In the genomic region with DNA sequence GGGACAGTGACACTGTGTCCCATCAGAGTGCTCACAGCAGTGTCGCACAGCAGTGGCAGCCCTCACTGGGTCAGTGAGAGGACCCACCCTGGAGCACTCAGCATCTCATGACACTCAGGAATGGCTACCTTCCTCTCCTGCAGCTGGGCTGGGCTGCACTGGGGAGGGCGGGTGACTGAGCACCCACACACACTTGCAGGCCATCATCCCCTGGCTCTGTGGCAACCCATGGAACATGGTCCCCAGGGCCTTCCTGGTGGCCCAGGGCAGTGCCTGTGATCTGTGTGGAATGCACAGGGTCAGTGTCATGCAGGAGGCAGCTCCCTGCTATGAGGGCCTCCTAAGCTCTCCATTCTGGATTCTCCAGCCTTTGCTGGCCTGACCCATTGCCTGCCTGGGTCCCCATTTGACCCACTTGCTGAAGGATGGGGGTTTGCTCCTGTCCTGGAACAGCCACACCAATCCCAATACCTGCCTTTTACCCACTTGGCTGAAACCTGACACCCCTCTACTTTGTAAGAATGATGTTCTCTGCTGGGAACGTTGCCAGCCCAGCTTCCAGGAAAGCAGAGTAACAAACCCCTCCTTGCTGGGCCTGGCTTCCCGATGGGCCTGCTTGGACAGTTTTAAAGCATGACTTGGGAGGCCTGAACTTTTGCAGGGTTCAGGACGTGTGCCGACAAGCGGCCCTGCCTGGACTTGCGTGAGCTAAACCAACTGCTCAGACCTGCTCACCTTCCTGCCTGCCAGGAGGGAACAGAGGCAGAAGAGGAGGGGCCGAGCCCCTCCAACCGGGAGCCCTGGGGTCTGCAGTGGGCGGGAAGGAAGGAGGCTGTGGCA, we compare ENCODE assay signal across 8 cellular contexts. TPM values are rescaled to one million over a fixed set of nuclear protein-coding genes. Genes with fewer than 3 reads are reported as not detected.
A peak's percentile ranks its signal among the peaks of the same experiment; 100 is the strongest.
DNase-seq lines count a peak whose midpoint lies in the region; ATAC-seq and TF ChIP-seq lines count a peak whose summit lies in the region.

No MANE protein-coding gene starts in this region.

- no peak overlapping the region for H3K27ac ChIP-seq in GM23338 (ENCODE audit: low read depth)

- no peak for TF ChIP-seq CTCF in GM23338 (conservative IDR thresholded peaks at IDR 0.05; ENCODE audit: low read depth in 2 of 2)

- DNase-seq in GM23338 (ENCODE audit: low spot score) (peak; percentile 77), NCI-H345 treated with DMSO at 0.1 percent for 48 hours (lab: John Stamatoyannopoulos, UW; ENCODE audit: unreplicated experiment) (peak; percentile 83), dedifferentiated amniotic fluid mesenchymal stem cell (ENCODE audit: extremely low spot score) (peak; percentile 73), medulla oblongata (ENCODE audit: extremely low spot score) (peak; percentile 85), NK-92 (lab: John Stamatoyannopoulos, UW; ENCODE audit: unreplicated experiment) (no peak)
- no peak for DNase-seq in activated T-cell treated with anti-CD3 and anti-CD28 coated beads, Interleukin-2, amount 50 U/mL, for 48 hours
- no peak for DNase-seq in activated T-cell treated with anti-CD3 and anti-CD28 coated beads, Interleukin-2, amount 50 U/mL, for 24 hours

- peaks cover 7% of the 10 kb centered on the region for H3K27me3 Mint-ChIP-seq in GM23338 (ENCODE audit: insufficient read depth, low read depth, poor library complexity)
- H3K27me3 Mint-ChIP-seq in activated T-cell treated with anti-CD3 and anti-CD28 coated beads, Interleukin-2, amount 50 U/mL, for 24 hours: no peaks in the 10 kb centered on the region

- no peak overlapping the region for H3K4me3 Mint-ChIP-seq in GM23338
- no peak overlapping the region for H3K4me3 Mint-ChIP-seq in activated T-cell treated with anti-CD3 and anti-CD28 coated beads, Interleukin-2, amount 50 U/mL, for 24 hours

- H4K20me1 ChIP-seq in GM23338 (replicated peaks; ENCODE audit: insufficient read depth): peaks cover 46% of the 10 kb centered on the region

- no peak overlapping the region for H3K27ac Mint-ChIP-seq in GM23338
- H3K27ac Mint-ChIP-seq in activated T-cell treated with anti-CD3 and anti-CD28 coated beads, Interleukin-2, amount 50 U/mL, for 24 hours: no peak overlapping the region

- H3K4me2 ChIP-seq in GM23338: peak overlapping the region; percentile 65

- no peak overlapping the region for H2AFZ ChIP-seq in GM23338

- H3K4me3 ChIP-seq in GM23338: no peak overlapping the region; the same call in 1 of the 2 replicates

- H3K4me1 Mint-ChIP-seq in GM23338: peaks cover 67% of the 10 kb centered on the region
- H3K4me1 Mint-ChIP-seq in activated T-cell treated with anti-CD3 and anti-CD28 coated beads, Interleukin-2, amount 50 U/mL, for 24 hours (ENCODE audit: low read depth): peaks cover 7% of the 10 kb centered on the region

- no peaks in the 10 kb centered on the region for H3F3A ChIP-seq in GM23338 (replicated peaks; ENCODE audit: low read depth)

- H3K27me3 ChIP-seq in GM23338 (ENCODE audit: insufficient read depth): no peaks in the 10 kb centered on the region

- H3K9me3 Mint-ChIP-seq in GM23338: no peaks in the 10 kb centered on the region; the same call in 2 of the 3 replicates
- H3K9me3 Mint-ChIP-seq in activated T-cell treated with anti-CD3 and anti-CD28 coated beads, Interleukin-2, amount 50 U/mL, for 24 hours: no peaks in the 10 kb centered on the region

- no peaks in the 10 kb centered on the region for H3K36me3 ChIP-seq in GM23338 (ENCODE audit: insufficient read depth)

- peaks cover 17% of the 10 kb centered on the region for H3K4me1 ChIP-seq in GM23338 (ENCODE audit: insufficient read depth)

- peaks cover 3% of the 10 kb centered on the region; the same call in 1 of the 3 replicates for H3K36me3 Mint-ChIP-seq in GM23338 (ENCODE audit: low read depth)
- peaks cover 6% of the 10 kb centered on the region for H3K36me3 Mint-ChIP-seq in activated T-cell treated with anti-CD3 and anti-CD28 coated beads, Interleukin-2, amount 50 U/mL, for 24 hours (ENCODE audit: low read depth)

- peaks cover 100% of the 10 kb centered on the region for H3K79me2 ChIP-seq in GM23338 (replicated peaks; ENCODE audit: insufficient read depth)

- no peaks in the 10 kb centered on the region for H3K9me2 ChIP-seq in GM23338 (ENCODE audit: insufficient read depth)

- ATAC-seq in GM23338: peak; percentile 66
- ATAC-seq in HG03039 (IDR thresholded peaks at IDR 0.05; ENCODE audit: unreplicated experiment): no peak

TF ChIP-seq in GM23338, 12 proteins besides CTCF, POLR2A, EP300 and RAD21 (continues in another document):
- TF ChIP-seq POLR2AphosphoS5 (IDR thresholded peaks at IDR 0.05; ENCODE audit: low read depth) (no peak), ZNF331 (CRISPR knock-in tag; IDR thresholded peaks at IDR 0.05; ENCODE audit: low read depth) (no peak), NANOG (IDR thresholded peaks at IDR 0.05; ENCODE audit: borderline replicate concordance) (no peak), EZH2 (IDR thresholded peaks at IDR 0.05; ENCODE audit: low read depth, unreplicated experiment) (no peak), EZH2phosphoT487 (IDR thresholded peaks at IDR 0.05; ENCODE audit: unreplicated experiment) (no peak), ZNF114 (CRISPR knock-in tag; IDR thresholded peaks at IDR 0.05) (no peak)
- TF ChIP-seq, protein P1, sequence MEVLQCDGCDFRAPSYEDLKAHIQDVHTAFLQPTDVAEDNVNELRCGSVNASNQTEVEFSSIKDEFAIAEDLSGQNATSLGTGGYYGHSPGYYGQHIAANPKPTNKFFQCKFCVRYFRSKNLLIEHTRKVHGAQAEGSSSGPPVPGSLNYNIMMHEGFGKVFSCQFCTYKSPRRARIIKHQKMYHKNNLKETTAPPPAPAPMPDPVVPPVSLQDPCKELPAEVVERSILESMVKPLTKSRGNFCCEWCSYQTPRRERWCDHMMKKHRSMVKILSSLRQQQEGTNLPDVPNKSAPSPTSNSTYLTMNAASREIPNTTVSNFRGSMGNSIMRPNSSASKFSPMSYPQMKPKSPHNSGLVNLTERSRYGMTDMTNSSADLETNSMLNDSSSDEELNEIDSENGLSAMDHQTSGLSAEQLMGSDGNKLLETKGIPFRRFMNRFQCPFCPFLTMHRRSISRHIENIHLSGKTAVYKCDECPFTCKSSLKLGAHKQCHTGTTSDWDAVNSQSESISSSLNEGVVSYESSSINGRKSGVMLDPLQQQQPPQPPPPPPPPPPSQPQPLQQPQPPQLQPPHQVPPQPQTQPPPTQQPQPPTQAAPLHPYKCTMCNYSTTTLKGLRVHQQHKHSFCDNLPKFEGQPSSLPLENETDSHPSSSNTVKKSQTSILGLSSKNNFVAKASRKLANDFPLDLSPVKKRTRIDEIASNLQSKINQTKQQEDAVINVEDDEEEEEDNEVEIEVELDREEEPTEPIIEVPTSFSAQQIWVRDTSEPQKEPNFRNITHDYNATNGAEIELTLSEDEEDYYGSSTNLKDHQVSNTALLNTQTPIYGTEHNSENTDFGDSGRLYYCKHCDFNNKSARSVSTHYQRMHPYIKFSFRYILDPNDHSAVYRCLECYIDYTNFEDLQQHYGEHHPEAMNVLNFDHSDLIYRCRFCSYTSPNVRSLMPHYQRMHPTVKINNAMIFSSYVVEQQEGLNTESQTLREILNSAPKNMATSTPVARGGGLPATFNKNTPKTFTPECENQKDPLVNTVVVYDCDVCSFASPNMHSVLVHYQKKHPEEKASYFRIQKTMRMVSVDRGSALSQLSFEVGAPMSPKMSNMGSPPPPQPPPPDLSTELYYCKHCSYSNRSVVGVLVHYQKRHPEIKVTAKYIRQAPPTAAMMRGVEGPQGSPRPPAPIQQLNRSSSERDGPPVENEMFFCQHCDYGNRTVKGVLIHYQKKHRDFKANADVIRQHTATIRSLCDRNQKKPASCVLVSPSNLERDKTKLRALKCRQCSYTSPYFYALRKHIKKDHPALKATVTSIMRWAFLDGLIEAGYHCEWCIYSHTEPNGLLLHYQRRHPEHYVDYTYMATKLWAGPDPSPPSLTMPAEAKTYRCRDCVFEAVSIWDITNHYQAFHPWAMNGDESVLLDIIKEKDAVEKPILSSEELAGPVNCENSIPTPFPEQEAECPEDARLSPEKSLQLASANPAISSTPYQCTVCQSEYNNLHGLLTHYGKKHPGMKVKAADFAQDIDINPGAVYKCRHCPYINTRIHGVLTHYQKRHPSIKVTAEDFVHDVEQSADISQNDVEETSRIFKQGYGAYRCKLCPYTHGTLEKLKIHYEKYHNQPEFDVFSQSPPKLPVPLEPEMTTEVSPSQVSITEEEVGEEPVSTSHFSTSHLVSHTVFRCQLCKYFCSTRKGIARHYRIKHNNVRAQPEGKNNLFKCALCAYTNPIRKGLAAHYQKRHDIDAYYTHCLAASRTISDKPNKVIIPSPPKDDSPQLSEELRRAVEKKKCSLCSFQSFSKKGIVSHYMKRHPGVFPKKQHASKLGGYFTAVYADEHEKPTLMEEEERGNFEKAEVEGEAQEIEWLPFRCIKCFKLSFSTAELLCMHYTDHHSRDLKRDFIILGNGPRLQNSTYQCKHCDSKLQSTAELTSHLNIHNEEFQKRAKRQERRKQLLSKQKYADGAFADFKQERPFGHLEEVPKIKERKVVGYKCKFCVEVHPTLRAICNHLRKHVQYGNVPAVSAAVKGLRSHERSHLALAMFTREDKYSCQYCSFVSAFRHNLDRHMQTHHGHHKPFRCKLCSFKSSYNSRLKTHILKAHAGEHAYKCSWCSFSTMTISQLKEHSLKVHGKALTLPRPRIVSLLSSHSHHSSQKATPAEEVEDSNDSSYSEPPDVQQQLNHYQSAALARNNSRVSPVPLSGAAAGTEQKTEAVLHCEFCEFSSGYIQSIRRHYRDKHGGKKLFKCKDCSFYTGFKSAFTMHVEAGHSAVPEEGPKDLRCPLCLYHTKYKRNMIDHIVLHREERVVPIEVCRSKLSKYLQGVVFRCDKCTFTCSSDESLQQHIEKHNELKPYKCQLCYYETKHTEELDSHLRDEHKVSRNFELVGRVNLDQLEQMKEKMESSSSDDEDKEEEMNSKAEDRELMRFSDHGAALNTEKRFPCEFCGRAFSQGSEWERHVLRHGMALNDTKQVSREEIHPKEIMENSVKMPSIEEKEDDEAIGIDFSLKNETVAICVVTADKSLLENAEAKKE (CRISPR knock-in tag; IDR thresholded peaks at IDR 0.05): no peak
- TF ChIP-seq, protein P2, sequence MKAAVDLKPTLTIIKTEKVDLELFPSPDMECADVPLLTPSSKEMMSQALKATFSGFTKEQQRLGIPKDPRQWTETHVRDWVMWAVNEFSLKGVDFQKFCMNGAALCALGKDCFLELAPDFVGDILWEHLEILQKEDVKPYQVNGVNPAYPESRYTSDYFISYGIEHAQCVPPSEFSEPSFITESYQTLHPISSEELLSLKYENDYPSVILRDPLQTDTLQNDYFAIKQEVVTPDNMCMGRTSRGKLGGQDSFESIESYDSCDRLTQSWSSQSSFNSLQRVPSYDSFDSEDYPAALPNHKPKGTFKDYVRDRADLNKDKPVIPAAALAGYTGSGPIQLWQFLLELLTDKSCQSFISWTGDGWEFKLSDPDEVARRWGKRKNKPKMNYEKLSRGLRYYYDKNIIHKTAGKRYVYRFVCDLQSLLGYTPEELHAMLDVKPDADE (IDR thresholded peaks at IDR 0.05): no peak

RNA-seq across cellular contexts. Expression of a gene that starts 13.7 kb away (rescaled TPM):
- total RNA-seq in GM23338 (2014; rRNA removed; shearing (Covaris generic)): 76.4 and 106 TPM in 2 replicates
- 21.1 and 22.5 TPM in 2 replicates for polyA plus RNA-seq in GM23338 (2016; fragmentation: Nextera tagmentation; extraction: Ambion mirVana)

Comparison
In these comparisons a context has a peak if more than half of its experiments do, and no peak if none do; other contexts are left out.
1. DNase-seq: peak in GM23338 (single experiment), NCI-H345 treated with DMSO at 0.1 percent for 48 hours (single experiment), dedifferentiated amniotic fluid mesenchymal stem cell (single experiment) and medulla oblongata (single experiment); none in NK-92 (single experiment), activated T-cell treated with anti-CD3 and anti-CD28 coated beads, Interleukin-2, amount 50 U/mL, for 48 hours (0 of 2) and activated T-cell treated with anti-CD3 and anti-CD28 coated beads, Interleukin-2, amount 50 U/mL, for 24 hours (single experiment).